In the genomic region with DNA sequence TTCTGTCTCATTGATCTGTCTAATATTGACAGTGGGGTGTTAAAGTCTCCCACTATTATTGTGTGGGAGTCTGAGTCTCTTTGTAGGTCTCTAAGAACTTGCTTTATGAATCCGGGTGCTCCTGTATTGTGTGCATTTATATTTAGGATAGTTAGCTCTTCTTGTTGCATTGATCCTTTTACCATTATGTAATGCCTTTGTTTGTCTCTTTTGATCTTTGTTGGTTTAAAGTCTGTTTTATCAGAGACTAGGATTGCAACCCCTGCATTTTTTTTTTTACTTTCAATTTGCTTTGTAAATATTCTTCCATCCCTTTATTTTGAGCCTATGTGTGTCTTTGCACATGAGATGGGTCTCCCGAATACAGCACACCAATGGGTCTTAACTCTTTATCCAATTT, we compare ENCODE assay signal across 15 cellular contexts. TPM values are rescaled to one million over a fixed set of nuclear protein-coding genes. Genes with fewer than 3 reads are reported as not detected.
"Had no signal": no experiment of that assay in that cellular context is flagged by ENCODE, and none has a peak within 500 bp of the region (broad histone marks: within the 10 kb centered on the region; RNA-seq: fewer than 3 reads in every experiment).

No MANE protein-coding gene starts in this region.

RNA-seq across cellular contexts. Expression of a gene that starts 20.2 kb away (rescaled TPM):
- total RNA-seq: activated T-cell treated with anti-CD3 and anti-CD28 coated beads, Interleukin-2, amount 50 U/mL, for 72 hours; ascending aorta had no signal

RNA-seq across cellular contexts. Expression of a gene that starts 34.9 kb away (rescaled TPM):
- total RNA-seq: activated naive CD4-positive, alpha-beta T cell treated with anti-CD3 and anti-CD28 coated beads for 36 hours; activated naive CD4-positive, alpha-beta T cell treated with anti-CD3 and anti-CD28 coated beads, Interleukin-2, amount 50 U/mL, for 72 hours; activated naive CD8-positive, alpha-beta T cell treated with anti-CD3 and anti-CD28 coated beads for 36 hours; activated naive CD8-positive, alpha-beta T cell treated with anti-CD3 and anti-CD28 coated beads, Interleukin-2, amount 10 ng/mL, durations not matched to agents 7 days and 5 days; activated T-cell treated with anti-CD3 and anti-CD28 coated beads, Interleukin-2, amount 50 U/mL, for 4 hours; activated T-helper 1 cell treated with anti-CD3 and anti-CD28 coated beads, Interleukin-12 subunit alpha, Interleukin-12 subunit beta, Interleukin-2, Interleukin-4 antibody, amounts not matched to agents 30 ng/mL and 10 ng/mL and 1 ng/mL, durations not matched to agents 14 hours and 24 hours and 36 hours; activated T-helper 17 cell treated with anti-CD3 and anti-CD28 coated beads, Interleukin-2, amount 50 U/mL, for 72 hours; ascending aorta; astrocyte; body of pancreas; breast epithelium; bronchial epithelial cell; cardiac muscle cell; chondrocyte had no signal
- polyA plus RNA-seq: cardiac muscle cell had no signal
